8 cellular contexts compared by ENCODE assay signal in genomic region chr4:102345795-102346100, GRCh38. TPM values are rescaled to one million over a fixed set of nuclear protein-coding genes. Genes with fewer than 3 reads are reported as not detected.
A peak's percentile ranks its signal among the peaks of the same experiment; 100 is the strongest.
DNase-seq lines count a peak whose midpoint lies in the region; ATAC-seq and TF ChIP-seq lines count a peak whose summit lies in the region.

No MANE protein-coding gene starts in this region.

- no peak for ATAC-seq in activated naive CD8-positive, alpha-beta T cell treated with anti-CD3 and anti-CD28 coated beads, Interleukin-2, amount 10 ng/mL, durations not matched to agents 7 days and 5 days (ENCODE audit: low read depth)
- no peak for ATAC-seq in HG03108 (IDR thresholded peaks at IDR 0.05; ENCODE audit: unreplicated experiment)
- ATAC-seq in HG03442 (IDR thresholded peaks at IDR 0.05; ENCODE audit: unreplicated experiment) = no peak

- H3K4me3 ChIP-seq in tibial nerve = peak overlapping the region; percentile 50 to 71 (median 60)

- TF ChIP-seq POLR2A in tibial nerve (IDR thresholded peaks at IDR 0.05) = no peak

- no peak for TF ChIP-seq CTCF in tibial nerve (IDR thresholded peaks at IDR 0.05)

- no peaks in the 10 kb centered on the region for H3K36me3 ChIP-seq in tibial nerve

- H3K27ac Mint-ChIP-seq in activated naive CD4-positive, alpha-beta T cell treated with anti-CD3 and anti-CD28 coated beads, Interleukin-2, amount 10 ng/mL, durations not matched to agents 7 days and 5 days = peak overlapping the region; percentile 98
- peak overlapping the region; percentile 96 for H3K27ac Mint-ChIP-seq in activated naive CD8-positive, alpha-beta T cell treated with anti-CD3 and anti-CD28 coated beads, Interleukin-2, amount 10 ng/mL, durations not matched to agents 7 days and 5 days

- peak overlapping the region in 3 of 4 donors; percentile 64 to 81 (median 78) for H3K27ac ChIP-seq in tibial nerve

- CTCF ChIA-PET in activated naive CD4-positive, alpha-beta T cell treated with anti-CD3 and anti-CD28 coated beads, Interleukin-2, amount 10 ng/mL, durations not matched to agents 7 days and 5 days (lab: Charles Lee) = interaction anchor here (0.6 to 2.6 kb wide), 7 partner anchors 10 to 1326 kb away, joined by 3 to 29 read pairs (median 3); no protein-coding TSS in a partner anchor

- TF ChIP-seq EP300 in tibial nerve (IDR thresholded peaks at IDR 0.05) = no peak

- POLR2A ChIA-PET in activated naive CD8-positive, alpha-beta T cell treated with anti-CD3 and anti-CD28 coated beads, Interleukin-2, amount 10 ng/mL, durations not matched to agents 7 days and 5 days (lab: Charles Lee) = interaction anchor here (0.7 to 3.1 kb wide), 6 partner anchors 11 to 482 kb away, joined by 3 to 31 read pairs (median 4); partner anchors contain the start of gene UBE2D3

- peaks cover 17% of the 10 kb centered on the region for H3K27me3 Mint-ChIP-seq in activated naive CD4-positive, alpha-beta T cell treated with anti-CD3 and anti-CD28 coated beads, Interleukin-2, amount 10 ng/mL, durations not matched to agents 7 days and 5 days
- peaks cover 4% of the 10 kb centered on the region for H3K27me3 Mint-ChIP-seq in activated naive CD8-positive, alpha-beta T cell treated with anti-CD3 and anti-CD28 coated beads, Interleukin-2, amount 10 ng/mL, durations not matched to agents 7 days and 5 days

- H3K36me3 Mint-ChIP-seq in activated naive CD4-positive, alpha-beta T cell treated with anti-CD3 and anti-CD28 coated beads, Interleukin-2, amount 10 ng/mL, durations not matched to agents 7 days and 5 days = peaks cover 18% of the 10 kb centered on the region
- peaks cover 14% of the 10 kb centered on the region for H3K36me3 Mint-ChIP-seq in activated naive CD8-positive, alpha-beta T cell treated with anti-CD3 and anti-CD28 coated beads, Interleukin-2, amount 10 ng/mL, durations not matched to agents 7 days and 5 days

- DNase-seq in activated naive CD4-positive, alpha-beta T cell treated with anti-CD3 and anti-CD28 coated beads, Interleukin-2, amount 10 ng/mL, durations not matched to agents 7 days and 5 days = no peak
- DNase-seq in activated naive CD4-positive, alpha-beta T cell (lab: John Stamatoyannopoulos, UW) = no peak
- DNase-seq in activated naive CD8-positive, alpha-beta T cell treated with anti-CD3 and anti-CD28 coated beads, Interleukin-2, amount 10 ng/mL, durations not matched to agents 7 days and 5 days = no peak
- peak; percentile 21 for DNase-seq in kidney tubule cell (ENCODE audit: low spot score)
- no peak for DNase-seq in tibial nerve (ENCODE audit: low spot score in 2 of 2)
- DNase-seq in RKO (ENCODE audit: low spot score) = no peak

- peak overlapping the region; percentile 83 for H3K4me3 Mint-ChIP-seq in activated naive CD4-positive, alpha-beta T cell treated with anti-CD3 and anti-CD28 coated beads, Interleukin-2, amount 10 ng/mL, durations not matched to agents 7 days and 5 days
- peak overlapping the region; percentile 91 for H3K4me3 Mint-ChIP-seq in activated naive CD8-positive, alpha-beta T cell treated with anti-CD3 and anti-CD28 coated beads, Interleukin-2, amount 10 ng/mL, durations not matched to agents 7 days and 5 days

- no peaks in the 10 kb centered on the region for H3K9me3 ChIP-seq in tibial nerve

- H3K27me3 ChIP-seq in tibial nerve = no peaks in the 10 kb centered on the region

- H3K4me1 ChIP-seq in tibial nerve = peaks cover 0 to 15% (median 6%) of the 10 kb centered on the region in 4 donors

- no peaks in the 10 kb centered on the region for H3K9me3 Mint-ChIP-seq in activated naive CD4-positive, alpha-beta T cell treated with anti-CD3 and anti-CD28 coated beads, Interleukin-2, amount 10 ng/mL, durations not matched to agents 7 days and 5 days
- H3K9me3 Mint-ChIP-seq in activated naive CD8-positive, alpha-beta T cell treated with anti-CD3 and anti-CD28 coated beads, Interleukin-2, amount 10 ng/mL, durations not matched to agents 7 days and 5 days = no peaks in the 10 kb centered on the region

- H3K4me1 Mint-ChIP-seq in activated naive CD4-positive, alpha-beta T cell treated with anti-CD3 and anti-CD28 coated beads, Interleukin-2, amount 10 ng/mL, durations not matched to agents 7 days and 5 days = peaks cover 40% of the 10 kb centered on the region
- H3K4me1 Mint-ChIP-seq in activated naive CD8-positive, alpha-beta T cell treated with anti-CD3 and anti-CD28 coated beads, Interleukin-2, amount 10 ng/mL, durations not matched to agents 7 days and 5 days = peaks cover 32% of the 10 kb centered on the region

- 19 to 31% methylated on average over 5 of the region's 5 CpGs for WGBS in tibial nerve, 2 donors

RNA-seq across cellular contexts. Expression of gene SLC39A8, which starts 0.5 kb away (rescaled TPM):
- total RNA-seq in activated naive CD8-positive, alpha-beta T cell treated with anti-CD3 and anti-CD28 coated beads, Interleukin-2, amount 10 ng/mL, durations not matched to agents 7 days and 5 days = 10 to 100 TPM; 60.9 to 66.5 TPM
- total RNA-seq in tibial nerve = 10 to 100 TPM in 1 of 4 donors, 1 to 10 TPM in 3; 4.4 to 27.0 (median 7.9) TPM
